2 cellular contexts compared by ENCODE assay signal in genomic region chr3:43298292-43298691, GRCh38.
A peak's percentile ranks its signal among the peaks of the same experiment; 100 is the strongest.
TF ChIP-seq lines count a peak whose summit lies in the region.

No MANE protein-coding gene starts in this region.

TF ChIP-seq in liver, 16 proteins besides CTCF, POLR2A, EP300 and RAD21:
- TF ChIP-seq REST (IDR thresholded peaks at IDR 0.05), result peak; percentile 31
- peak; percentile 77 to 87 for TF ChIP-seq HNF4A (conservative IDR thresholded peaks at IDR 0.05)
- TF ChIP-seq FOXA1 (IDR thresholded peaks at IDR 0.05), result no peak
- peak; percentile 65 for TF ChIP-seq FOXA2 (IDR thresholded peaks at IDR 0.05)
- peak; percentile 85 for TF ChIP-seq MAX (IDR thresholded peaks at IDR 0.05)
- TF ChIP-seq ZBTB33 (IDR thresholded peaks at IDR 0.05), result peak; percentile 59
- no peak for TF ChIP-seq ATF3 (IDR thresholded peaks at IDR 0.05)
- TF ChIP-seq NR2F2 (IDR thresholded peaks at IDR 0.05), result peak; percentile 82
- peak in 1 of 2 donors; percentile 74 for TF ChIP-seq EGR1 (IDR thresholded peaks at IDR 0.05; ENCODE audit: low read depth in 2 of 2)
- peak; percentile 54 to 61 for TF ChIP-seq JUND (IDR thresholded peaks at IDR 0.05)
- TF ChIP-seq HNF4G (IDR thresholded peaks at IDR 0.05), result peak; percentile 46
- peak; percentile 98 to 99 for TF ChIP-seq RXRA (IDR thresholded peaks at IDR 0.05)
- no peak for TF ChIP-seq TAF1 (conservative IDR thresholded peaks at IDR 0.05)
- peak; percentile 68 for TF ChIP-seq YY1 (IDR thresholded peaks at IDR 0.05)
- TF ChIP-seq GABPA (IDR thresholded peaks at IDR 0.05 in 1 of 2, conservative IDR thresholded peaks at IDR 0.05 in 1 of 2), result no peak
- peak; percentile 80 for TF ChIP-seq SP1 (IDR thresholded peaks at IDR 0.05)

TF ChIP-seq in HepG2, 621 proteins besides CTCF, POLR2A, EP300 and RAD21 (continued from another document):
- TF ChIP-seq ZHX2 (IDR thresholded peaks at IDR 0.05; ENCODE audit: low read depth) (no peak), ZHX2 (CRISPR knock-in tag; IDR thresholded peaks at IDR 0.05; ENCODE audit: borderline replicate concordance) (no peak), ARID3A (IDR thresholded peaks at IDR 0.05; ENCODE audit: low read depth, low read length) (no peak), E2F2 (CRISPR knock-in tag; IDR thresholded peaks at IDR 0.05; ENCODE audit: borderline replicate concordance) (no peak), PBX3 (CRISPR knock-in tag; IDR thresholded peaks at IDR 0.05; ENCODE audit: borderline replicate concordance) (no peak)
